ENCODE assay signal across 8 cellular contexts in the genomic region with DNA sequence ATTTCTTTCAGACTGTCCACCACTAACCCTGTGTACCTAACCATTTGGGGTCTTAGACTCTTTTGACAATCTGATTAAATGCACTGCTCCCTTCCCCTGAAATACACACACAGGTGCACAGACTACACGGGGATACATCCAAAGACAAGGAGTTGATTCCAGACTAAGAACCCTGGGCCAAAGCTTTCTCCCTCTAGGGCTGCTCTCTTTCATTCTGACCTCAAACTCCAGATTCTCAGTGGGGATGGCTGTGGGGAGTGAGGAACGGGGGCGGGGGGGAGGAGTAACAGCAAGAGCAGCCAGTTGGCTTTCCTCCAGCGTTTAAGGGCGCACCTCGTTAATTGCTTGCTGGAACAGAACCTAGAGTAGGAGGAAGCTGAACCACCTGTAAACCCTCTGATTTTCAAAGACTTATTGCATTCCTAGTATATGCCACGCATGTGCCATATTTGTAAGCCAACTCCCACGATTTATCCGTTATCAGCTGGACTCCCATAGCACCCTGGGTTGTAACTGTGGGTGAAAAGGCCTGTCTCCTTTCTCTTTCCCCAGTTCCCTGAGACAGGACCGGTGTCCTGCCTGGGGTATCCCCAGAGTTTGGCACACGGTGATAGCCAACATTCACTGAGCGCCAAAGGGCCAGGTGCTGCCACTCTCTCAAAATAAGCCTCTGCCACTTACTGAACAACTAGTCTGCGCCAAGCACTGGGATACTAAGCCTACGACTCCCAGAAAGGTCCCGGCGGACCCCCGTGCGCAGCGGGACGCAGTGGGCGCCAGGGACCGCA. TPM values are rescaled to one million over a fixed set of nuclear protein-coding genes. Genes with fewer than 3 reads are reported as not detected.
DNase-seq lines count a peak whose midpoint lies in the region; ATAC-seq and TF ChIP-seq lines count a peak whose summit lies in the region.

No MANE protein-coding gene starts in this region.

- H3K27me3 ChIP-seq in esophagus muscularis mucosa: no peaks in the 10 kb centered on the region

- H3K36me3 Mint-ChIP-seq in activated CD4-positive, alpha-beta T cell treated with anti-CD3 and anti-CD28 coated beads, Interleukin-2, amount 10 ng/mL, durations not matched to agents 7 days and 5 days (ENCODE audit: low read depth): peaks cover 28% of the 10 kb centered on the region
- H3K36me3 Mint-ChIP-seq in nephron (ENCODE audit: low read depth): peaks cover 31% of the 10 kb centered on the region

- H3K27me3 Mint-ChIP-seq in activated CD4-positive, alpha-beta T cell treated with anti-CD3 and anti-CD28 coated beads, Interleukin-2, amount 10 ng/mL, durations not matched to agents 7 days and 5 days: no peaks in the 10 kb centered on the region
- no peaks in the 10 kb centered on the region for H3K27me3 Mint-ChIP-seq in nephron (ENCODE audit: low read depth)

- TF ChIP-seq POLR2A in esophagus muscularis mucosa (IDR thresholded peaks at IDR 0.05; ENCODE audit: low read depth): peak; percentile 34

- H3K36me3 ChIP-seq in esophagus muscularis mucosa: peaks cover 15 to 38% (median 17%) of the 10 kb centered on the region in 4 donors

- no peaks in the 10 kb centered on the region for H3K9me3 Mint-ChIP-seq in activated CD4-positive, alpha-beta T cell treated with anti-CD3 and anti-CD28 coated beads, Interleukin-2, amount 10 ng/mL, durations not matched to agents 7 days and 5 days
- H3K9me3 Mint-ChIP-seq in nephron: no peaks in the 10 kb centered on the region

- no peaks in the 10 kb centered on the region for H3K9me3 ChIP-seq in esophagus muscularis mucosa

- peak; percentile 43 for DNase-seq in EL
- DNase-seq in NCI-H1105 treated with DMSO at 0.1 percent for 48 hours (lab: John Stamatoyannopoulos, UW): peak; percentile 95
- peak; percentile 18 for DNase-seq in activated CD4-positive, alpha-beta T cell treated with anti-CD3 and anti-CD28 coated beads, Interleukin-2, amount 10 ng/mL, durations not matched to agents 7 days and 5 days
- no peak for DNase-seq in esophagus muscularis mucosa (ENCODE audit: extremely low spot score)

- peaks cover 69% of the 10 kb centered on the region for H3K4me1 Mint-ChIP-seq in activated CD4-positive, alpha-beta T cell treated with anti-CD3 and anti-CD28 coated beads, Interleukin-2, amount 10 ng/mL, durations not matched to agents 7 days and 5 days
- peaks cover 56% of the 10 kb centered on the region for H3K4me1 Mint-ChIP-seq in nephron

- POLR2A ChIA-PET in activated CD4-positive, alpha-beta T cell treated with anti-CD3 and anti-CD28 coated beads, Interleukin-2, amount 10 ng/mL, durations not matched to agents 7 days and 5 days (lab: Charles Lee): no interaction called here

- no peak for TF ChIP-seq EP300 in esophagus muscularis mucosa (IDR thresholded peaks at IDR 0.05)

- H3K4me3 Mint-ChIP-seq in activated CD4-positive, alpha-beta T cell treated with anti-CD3 and anti-CD28 coated beads, Interleukin-2, amount 10 ng/mL, durations not matched to agents 7 days and 5 days: peak overlapping the region; percentile 92
- peak overlapping the region; percentile 93 to 97 (median 93) for H3K4me3 Mint-ChIP-seq in nephron

- peak overlapping the region; percentile 66 to 90 (median 74) for H3K4me3 ChIP-seq in esophagus muscularis mucosa

- intact Hi-C loops in esophagus muscularis mucosa (cut with DNase I): loop anchor here (5.0 kb wide), 1 partner anchor 148 kb away; no protein-coding TSS in a partner anchor

- CTCF ChIA-PET in activated CD4-positive, alpha-beta T cell treated with anti-CD3 and anti-CD28 coated beads, Interleukin-2, amount 10 ng/mL, durations not matched to agents 7 days and 5 days (lab: Charles Lee): interaction anchor here (0.5 kb wide), 1 partner anchor 84 kb away, joined by 3 read pairs; no protein-coding TSS in a partner anchor

- H3K4me1 ChIP-seq in esophagus muscularis mucosa: peaks cover 46 to 85% (median 75%) of the 10 kb centered on the region in 4 donors

- peak overlapping the region; percentile 93 for H3K27ac Mint-ChIP-seq in activated CD4-positive, alpha-beta T cell treated with anti-CD3 and anti-CD28 coated beads, Interleukin-2, amount 10 ng/mL, durations not matched to agents 7 days and 5 days
- peak overlapping the region; percentile 83 to 94 (median 91) for H3K27ac Mint-ChIP-seq in nephron

- H3K27ac ChIP-seq in esophagus muscularis mucosa (replicated peaks in 1 of 4): peak overlapping the region; percentile 95 to 99 (median 98)

- TF ChIP-seq CTCF in esophagus muscularis mucosa (IDR thresholded peaks at IDR 0.05): no peak
- TF ChIP-seq CTCF in nephron (IDR thresholded peaks at IDR 0.05; ENCODE audit: unreplicated experiment in 3 of 3): no peak

- ATAC-seq in HG02973 (IDR thresholded peaks at IDR 0.05; ENCODE audit: unreplicated experiment) (no peak), HG03439 (IDR thresholded peaks at IDR 0.05; ENCODE audit: unreplicated experiment) (no peak), GM19035 (IDR thresholded peaks at IDR 0.05; ENCODE audit: unreplicated experiment) (no peak)

- 2% methylated on average over 22 of the region's 22 CpGs for WGBS in esophagus muscularis mucosa

RNA-seq across cellular contexts. Expression of a gene that starts 0.9 kb away (rescaled TPM):
- total RNA-seq in activated CD4-positive, alpha-beta T cell treated with anti-CD3 and anti-CD28 coated beads, Interleukin-2, amount 10 ng/mL, durations not matched to agents 7 days and 5 days: 10 to 100 TPM; 23.8 to 29.0 TPM
- total RNA-seq in esophagus muscularis mucosa: 10 to 100 TPM; 23.4 to 38.6 (median 26.8) TPM

RNA-seq across cellular contexts. Expression of a gene that starts 1.1 kb away (rescaled TPM):
- 10 to 100 TPM; 13.2 to 15.7 TPM for total RNA-seq in activated CD4-positive, alpha-beta T cell treated with anti-CD3 and anti-CD28 coated beads, Interleukin-2, amount 10 ng/mL, durations not matched to agents 7 days and 5 days
- total RNA-seq in esophagus muscularis mucosa: 10 to 100 TPM; 12.5 to 19.7 (median 15.5) TPM

RNA-seq across cellular contexts. Expression of a gene that starts 42.7 kb away (rescaled TPM):
- not detected for total RNA-seq in activated CD4-positive, alpha-beta T cell treated with anti-CD3 and anti-CD28 coated beads, Interleukin-2, amount 10 ng/mL, durations not matched to agents 7 days and 5 days
- total RNA-seq in esophagus muscularis mucosa: 1 to 10 TPM in 1 of 4 donors, not detected in 3; 1.7 TPM

RNA-seq across cellular contexts. Expression of a gene that starts 42.9 kb away (rescaled TPM):
- total RNA-seq in activated CD4-positive, alpha-beta T cell treated with anti-CD3 and anti-CD28 coated beads, Interleukin-2, amount 10 ng/mL, durations not matched to agents 7 days and 5 days: not detected
- 1 to 10 TPM in 2 of 4 donors, not detected in 2; 2.3 to 4.3 TPM for total RNA-seq in esophagus muscularis mucosa

RNA-seq across cellular contexts. Expression of a gene that starts 53.9 kb away (rescaled TPM):
- total RNA-seq in activated CD4-positive, alpha-beta T cell treated with anti-CD3 and anti-CD28 coated beads, Interleukin-2, amount 10 ng/mL, durations not matched to agents 7 days and 5 days: not detected
- total RNA-seq in esophagus muscularis mucosa: not detected
